8 cellular contexts compared by ENCODE assay signal in the genomic region with DNA sequence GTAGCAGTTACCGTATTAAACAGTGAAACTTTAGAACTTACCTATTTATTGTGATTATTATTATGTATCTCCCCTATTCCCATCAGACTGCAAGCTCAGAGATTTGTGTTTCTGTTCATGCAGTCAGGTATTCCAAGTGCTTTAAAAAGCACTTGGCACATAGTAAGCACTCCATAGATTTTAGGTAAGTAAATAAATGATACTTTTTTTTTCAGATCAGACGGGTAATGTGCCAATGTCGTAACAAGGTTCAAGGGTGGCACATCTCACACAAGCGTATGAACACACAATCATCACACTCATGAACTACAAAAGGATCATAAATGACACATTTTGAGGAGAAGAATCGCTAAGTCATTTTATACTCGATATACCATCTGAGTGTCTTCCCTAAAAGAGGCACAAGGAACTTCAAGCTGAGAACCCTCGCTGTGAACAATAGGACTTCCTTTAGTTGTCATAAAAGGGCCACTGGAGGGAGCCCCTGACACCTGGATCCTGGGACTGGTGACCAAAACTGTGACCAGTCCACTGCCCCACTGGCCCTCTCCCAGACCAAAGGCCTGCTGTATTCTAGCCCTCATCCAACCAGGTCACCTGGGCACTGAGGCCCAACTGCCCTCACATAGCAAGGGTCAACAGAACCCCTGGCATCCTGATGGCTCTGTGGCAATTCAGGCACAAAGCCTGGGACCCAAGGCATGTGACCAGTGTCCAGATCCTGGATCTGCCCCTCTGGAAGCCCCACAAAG.
A peak's percentile ranks its signal among the peaks of the same experiment; 100 is the strongest.
DNase-seq lines count a peak whose midpoint lies in the region; ATAC-seq and TF ChIP-seq lines count a peak whose summit lies in the region.

No MANE protein-coding gene starts in this region.

- no peak for ATAC-seq in GM18498 (IDR thresholded peaks at IDR 0.05; ENCODE audit: unreplicated experiment)
- ATAC-seq in GM21381 (IDR thresholded peaks at IDR 0.05; ENCODE audit: unreplicated experiment) = no peak

- TF ChIP-seq CTCF in C4-2B (conservative IDR thresholded peaks at IDR 0.05) = peak; percentile 44

- peak; percentile 79 for DNase-seq in HuH-7.5 (ENCODE audit: low spot score)
- DNase-seq in astrocyte of the hippocampus (ENCODE audit: low read depth, low spot score) = peak; percentile 27
- peak; percentile 6 for DNase-seq in kidney glomerular epithelial cell (lab: John Stamatoyannopoulos, UW)
- no peak for DNase-seq in NCI-H1436 treated with DMSO at 0.1 percent for 48 hours (lab: John Stamatoyannopoulos, UW)
- no peak for DNase-seq in activated CD8-positive, alpha-beta memory T cell treated with anti-CD3 and anti-CD28 coated beads for 24 hours

- H3K27ac ChIP-seq in C4-2B = no peak overlapping the region

Comparison
In these comparisons a context has a peak if more than half of its experiments do, and no peak if none do; other contexts are left out.
1. DNase-seq: peak in HuH-7.5 (single experiment), astrocyte of the hippocampus (single experiment) and kidney glomerular epithelial cell (single experiment); none in NCI-H1436 treated with DMSO at 0.1 percent for 48 hours (single experiment) and activated CD8-positive, alpha-beta memory T cell treated with anti-CD3 and anti-CD28 coated beads for 24 hours (single experiment).